1 cellular context compared by ENCODE assay signal in genomic region chr7:73683916-73684693, GRCh38.
A peak's percentile ranks its signal among the peaks of the same experiment; 100 is the strongest.
TF ChIP-seq lines count a peak whose summit lies in the region.

No MANE protein-coding gene starts in this region.

TF ChIP-seq in HepG2, 621 proteins besides CTCF, POLR2A, EP300 and RAD21:
- TF ChIP-seq ZNF18 (CRISPR knock-in tag; IDR thresholded peaks at IDR 0.05; ENCODE audit: insufficient replicate concordance) (peak; percentile 26), ARID2 (CRISPR knock-in tag; IDR thresholded peaks at IDR 0.05; ENCODE audit: borderline replicate concordance) (no peak), ZNF770 (CRISPR knock-in tag; IDR thresholded peaks at IDR 0.05) (peak; percentile 84), GLI4 (CRISPR knock-in tag; IDR thresholded peaks at IDR 0.05; ENCODE audit: borderline replicate concordance) (0 out of 2 replicates have a peak, but pooled peaks have one; percentile 7)
